21 cellular contexts compared by ENCODE assay signal in the genomic region with DNA sequence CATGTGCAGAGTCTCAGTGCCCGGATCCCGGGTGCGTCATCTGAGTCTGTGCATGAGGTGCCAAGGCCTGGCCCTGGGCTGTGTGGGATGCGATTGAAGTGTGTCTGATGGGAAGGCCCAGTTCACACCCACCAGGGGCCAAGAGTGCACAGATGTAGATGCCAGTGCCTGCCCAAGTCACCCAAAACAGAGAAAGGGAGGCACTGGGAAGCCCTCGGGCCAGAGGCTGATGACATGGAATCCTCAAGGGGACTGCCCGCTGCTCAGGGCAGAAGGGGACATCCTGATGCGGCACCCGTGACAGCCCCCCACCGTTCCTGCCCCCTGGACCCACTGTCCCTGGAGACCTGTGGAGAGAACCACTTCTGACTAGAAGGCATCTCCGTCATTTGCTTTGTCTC.
"Had no signal": no experiment of that assay in that cellular context is flagged by ENCODE, and none has a peak within 500 bp of the region (broad histone marks: within the 10 kb centered on the region; RNA-seq: fewer than 3 reads in every experiment).

No MANE protein-coding gene starts in this region.

- H3K4me3 ChIP-seq: esophagus muscularis mucosa, gastrocnemius medialis, heart right ventricle, left lung, lung, right atrium auricular region, thoracic aorta, transverse colon, uterus had no signal

- H3K36me3 Mint-ChIP-seq: stimulated activated memory B cell treated with anti-CD40 and anti-IgM and Interleukin-4, amounts not matched to agents 10 μg/mL and 1 μg/mL and 100 μg/mL, for 72 hours had no signal

- ATAC-seq: gastrocnemius medialis; heart right ventricle; left lung; naive thymus-derived CD4-positive, alpha-beta T cell; stimulated activated memory B cell treated with anti-CD40 and anti-IgM and Interleukin-4, amounts not matched to agents 10 μg/mL and 1 μg/mL and 100 μg/mL, for 72 hours had no signal

- H3K4me3 Mint-ChIP-seq: central memory CD8-positive, alpha-beta T cell; naive thymus-derived CD4-positive, alpha-beta T cell; nephron progenitor cell; stimulated activated memory B cell treated with anti-CD40 and anti-IgM and Interleukin-4, amounts not matched to agents 10 μg/mL and 1 μg/mL and 100 μg/mL, for 72 hours; stimulated activated naive CD8-positive, alpha-beta T cell treated with anti-CD3 and anti-CD28 coated beads, Interleukin-15, Interleukin-2, amounts not matched to agents 100 ng/mL and 50 ng/mL, for 24 hours had no signal

- DNase-seq: effector memory CD4-positive, alpha-beta T cell; gastrocnemius medialis; heart right ventricle; mesendoderm; naive thymus-derived CD4-positive, alpha-beta T cell; nephron progenitor cell; stimulated activated CD4-positive, alpha-beta T cell treated with anti-CD3 and anti-CD28 coated beads, Interleukin-15, amount 100 ng/mL, for 24 hours; stimulated activated CD4-positive, alpha-beta T cell treated with anti-CD3 and anti-CD28 coated beads, Interleukin-1b, Interleukin-23, amount 100 ng/mL, for 48 hours; stimulated activated CD4-positive, alpha-beta T cell treated with anti-CD3 and anti-CD28 coated beads, Interleukin-4, amount 100 ng/mL, for 24 hours; transverse colon; uterus had no signal

- H3K27ac Mint-ChIP-seq: naive thymus-derived CD4-positive, alpha-beta T cell; nephron progenitor cell; stimulated activated memory B cell treated with anti-CD40 and anti-IgM and Interleukin-4, amounts not matched to agents 10 μg/mL and 1 μg/mL and 100 μg/mL, for 72 hours; stimulated activated naive CD8-positive, alpha-beta T cell treated with anti-CD3 and anti-CD28 coated beads, Interleukin-15, Interleukin-2, amounts not matched to agents 100 ng/mL and 50 ng/mL, for 24 hours had no signal

- H3K4me1 ChIP-seq: esophagus muscularis mucosa, gastrocnemius medialis, heart right ventricle, left lung, right atrium auricular region, transverse colon, uterus had no signal

- H3K27me3 ChIP-seq: gastrocnemius medialis, left lung, neutrophil, right atrium auricular region, transverse colon, uterus had no signal

- H3K27me3 Mint-ChIP-seq: central memory CD8-positive, alpha-beta T cell; naive thymus-derived CD4-positive, alpha-beta T cell; stimulated activated memory B cell treated with anti-CD40 and anti-IgM and Interleukin-4, amounts not matched to agents 10 μg/mL and 1 μg/mL and 100 μg/mL, for 72 hours; stimulated activated naive CD8-positive, alpha-beta T cell treated with anti-CD3 and anti-CD28 coated beads, Interleukin-15, Interleukin-2, amounts not matched to agents 100 ng/mL and 50 ng/mL, for 24 hours had no signal

- H3K4me1 Mint-ChIP-seq: central memory CD8-positive, alpha-beta T cell; naive thymus-derived CD4-positive, alpha-beta T cell; nephron progenitor cell; stimulated activated memory B cell treated with anti-CD40 and anti-IgM and Interleukin-4, amounts not matched to agents 10 μg/mL and 1 μg/mL and 100 μg/mL, for 72 hours had no signal

- H3K27ac ChIP-seq: epithelial cell of prostate, esophagus muscularis mucosa, gastrocnemius medialis, heart right ventricle, left lung, neutrophil, right atrium auricular region, thoracic aorta, transverse colon, uterus had no signal

- H3K9me3 ChIP-seq: gastrocnemius medialis, thoracic aorta, uterus had no signal

- H3K36me3 ChIP-seq: esophagus muscularis mucosa, gastrocnemius medialis, heart right ventricle, left lung, neutrophil, right atrium auricular region, thoracic aorta, transverse colon, uterus had no signal
